16 cellular contexts compared by ENCODE assay signal in the genomic region with DNA sequence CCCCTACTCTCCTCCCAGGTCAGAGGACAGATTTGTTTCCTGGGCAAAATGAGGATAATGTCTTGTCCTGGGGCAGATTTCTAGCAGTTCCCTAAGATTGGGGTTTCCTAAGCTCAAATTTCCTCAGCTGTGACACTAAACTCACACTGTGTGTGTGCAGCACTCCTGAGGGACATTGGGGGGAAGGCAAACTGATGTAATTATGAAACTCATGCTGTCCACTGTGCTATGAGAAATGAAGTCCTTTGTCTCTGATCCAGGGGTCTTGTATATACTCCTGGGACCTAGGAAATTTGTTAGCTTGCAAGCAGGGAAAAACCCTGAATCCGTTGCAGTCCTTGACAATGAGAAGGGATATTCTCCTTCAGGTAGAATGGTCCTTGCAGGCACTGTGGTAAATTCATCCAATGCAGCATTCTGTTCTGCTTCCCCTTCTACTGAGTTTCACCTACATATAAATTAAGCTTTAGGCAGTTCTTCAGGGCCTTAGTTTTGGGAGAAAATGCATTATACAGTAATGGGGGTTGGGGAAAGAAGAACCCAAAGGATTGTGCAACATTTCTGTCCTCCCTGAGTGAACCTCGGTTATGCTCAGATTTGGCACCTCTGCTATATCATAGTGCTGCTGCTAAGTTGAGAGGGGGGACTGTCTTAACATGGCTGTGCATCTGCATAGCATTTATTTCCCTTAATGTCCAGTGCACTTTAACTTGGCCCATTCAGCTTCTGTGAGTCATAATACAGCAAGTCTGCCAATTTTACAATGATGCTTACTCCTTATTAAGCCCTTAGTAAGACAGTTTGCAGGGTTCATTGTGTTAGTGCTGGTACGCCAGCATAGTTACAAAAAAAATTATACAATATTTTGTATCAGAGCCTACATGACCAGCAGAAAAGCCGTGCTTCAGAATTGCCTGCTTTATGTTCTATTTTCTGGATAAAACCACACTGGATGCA.
DNase-seq lines count a peak whose midpoint lies in the region; ATAC-seq and TF ChIP-seq lines count a peak whose summit lies in the region.
"Had no signal": no experiment of that assay in that cellular context is flagged by ENCODE, and none has a peak within 500 bp of the region (broad histone marks: within the 10 kb centered on the region; RNA-seq: fewer than 3 reads in every experiment).

No MANE protein-coding gene starts in this region.

- peaks cover 51% of the 10 kb centered on the region for H3K4me1 ChIP-seq in adipocyte (ENCODE audit: control insufficient read depth, insufficient read depth, low read length)
- H3K4me1 ChIP-seq in tibial nerve = peaks cover 0 to 26% (median 6%) of the 10 kb centered on the region in 4 donors
- no peaks in the 10 kb centered on the region for H3K4me1 ChIP-seq in CD8-positive, alpha-beta T cell (ENCODE audit: insufficient read depth, low read length)

- TF ChIP-seq EP300 in tibial nerve (IDR thresholded peaks at IDR 0.05) = no peak

- no peaks in the 10 kb centered on the region for H3K4me1 Mint-ChIP-seq in CD8-positive, alpha-beta T cell (ENCODE audit: low read depth)

- no peaks in the 10 kb centered on the region for H3K27me3 ChIP-seq in adipocyte (replicated peaks; ENCODE audit: control insufficient read depth, insufficient read depth, low read length)
- H3K27me3 ChIP-seq in tibial nerve = no peaks in the 10 kb centered on the region
- no peaks in the 10 kb centered on the region for H3K27me3 ChIP-seq in CD8-positive, alpha-beta T cell (ENCODE audit: insufficient read depth, low read length)
- H3K27me3 ChIP-seq: right lobe of liver had no signal

- ATAC-seq in sciatic nerve = peak; percentile 59
- no peak for ATAC-seq in GM18873 (IDR thresholded peaks at IDR 0.05; ENCODE audit: low FRiP score, unreplicated experiment)
- ATAC-seq in CD8-positive, alpha-beta T cell = no peak

- no peak overlapping the region for H3K27ac Mint-ChIP-seq in CD8-positive, alpha-beta T cell

- H3K4me3 ChIP-seq in adipocyte (ENCODE audit: low read length) = no peak overlapping the region
- no peak overlapping the region for H3K4me3 ChIP-seq in tibial nerve
- H3K4me3 ChIP-seq in CD8-positive, alpha-beta T cell (ENCODE audit: low read depth, low read length) = no peak overlapping the region
- H3K4me3 ChIP-seq: right lobe of liver had no signal

- no peak for TF ChIP-seq CTCF in tibial nerve (IDR thresholded peaks at IDR 0.05)
- TF ChIP-seq CTCF in CD8-positive, alpha-beta T cell (IDR thresholded peaks at IDR 0.05) = no peak

- H3K36me3 ChIP-seq in adipocyte (ENCODE audit: control insufficient read depth, insufficient read depth, low read length, severe bottlenecking) (peaks cover 17% of the 10 kb centered on the region), tibial nerve (peaks cover 0 to 27% (median 0%) of the 10 kb centered on the region in 3 donors)
- H3K36me3 ChIP-seq in CD8-positive, alpha-beta T cell (ENCODE audit: insufficient read depth, low read length) = no peaks in the 10 kb centered on the region

- no peaks in the 10 kb centered on the region for H3K27me3 Mint-ChIP-seq in CD8-positive, alpha-beta T cell (ENCODE audit: low read depth)

- no peak for TF ChIP-seq POLR2A in tibial nerve (IDR thresholded peaks at IDR 0.05)

- no peaks in the 10 kb centered on the region for H3K9me3 ChIP-seq in adipocyte (ENCODE audit: control insufficient read depth, low read length)
- no peaks in the 10 kb centered on the region for H3K9me3 ChIP-seq in tibial nerve
- no peaks in the 10 kb centered on the region for H3K9me3 ChIP-seq in CD8-positive, alpha-beta T cell (ENCODE audit: low read length)
- H3K9me3 ChIP-seq: right lobe of liver had no signal

- H3K9me3 Mint-ChIP-seq in CD8-positive, alpha-beta T cell = no peaks in the 10 kb centered on the region

- no peak overlapping the region for H3K27ac ChIP-seq in tibial nerve
- no peak overlapping the region for H3K27ac ChIP-seq in CD8-positive, alpha-beta T cell (ENCODE audit: low read depth, low read length)
- H3K27ac ChIP-seq: right lobe of liver had no signal

- 44 to 55% methylated on average over 4 of the region's 4 CpGs for whole genome bisulfite sequencing in tibial nerve, 2 donors

- intact Hi-C loops in sciatic nerve (cut with DNase I) = no loop called here
- intact Hi-C loops in CD8-positive, alpha-beta T cell (cut with DNase I, micrococcal nuclease) = no loop called here

- POLR2A ChIA-PET in CD8-positive, alpha-beta T cell (lab: Charles Lee) = interaction anchor here (0.8 kb wide), 1 partner anchor 500 kb away, joined by 3 read pairs; no protein-coding TSS in a partner anchor

- no peak overlapping the region for H3K4me3 Mint-ChIP-seq in CD8-positive, alpha-beta T cell

- DNase-seq in HCEC 1CT (peak; percentile 85), adipocyte (ENCODE audit: low read depth) (peak; percentile 66), foreskin melanocyte (peak; percentile 24), sciatic nerve (ENCODE audit: low spot score) (no peak), tibial nerve (ENCODE audit: low spot score in 2 of 2) (no peak), NCI-H1694 treated with DMSO at 0.1 percent for 48 hours (lab: John Stamatoyannopoulos, UW) (no peak)
- DNase-seq in CD8-positive, alpha-beta T cell = no peak
- DNase-seq: activated CD4-positive, CD25-positive, alpha-beta regulatory T cell treated with anti-CD3 and anti-CD28 coated beads, Interleukin-2, amount 50 U/mL, for 72 hours; activated effector memory CD4-positive, alpha-beta T cell treated with anti-CD3 and anti-CD28 coated beads, Interleukin-2, amount 50 U/mL, for 16 hours; DMS79; effector CD4-positive, alpha-beta T cell; kidney; NCI-H2227 treated with DMSO at 0.1 percent for 48 hours; right lobe of liver; SIG-M5 had no signal

- CTCF ChIA-PET in CD8-positive, alpha-beta T cell (lab: Charles Lee) = no interaction called here

- peaks cover 53% of the 10 kb centered on the region for H3K36me3 Mint-ChIP-seq in CD8-positive, alpha-beta T cell

- no peak overlapping the region for H3K9ac ChIP-seq in adipocyte (ENCODE audit: low read length)

Comparison
In these comparisons a context has a peak if more than half of its experiments do, and no peak if none do; other contexts are left out.
1. DNase-seq: peak in HCEC 1CT (single experiment), adipocyte (single experiment) and foreskin melanocyte (single experiment); none in sciatic nerve (single experiment), tibial nerve (0 of 2), NCI-H1694 treated with DMSO at 0.1 percent for 48 hours (single experiment) and CD8-positive, alpha-beta T cell (0 of 7).